Comparison of ENCODE assay signal across 26 cellular contexts in genomic region chr13:80528733-80529132, GRCh38.
DNase-seq lines count a peak whose midpoint lies in the region; ATAC-seq, FAIRE-seq and TF ChIP-seq lines count a peak whose summit lies in the region.
"Had no signal": no experiment of that assay in that cellular context is flagged by ENCODE, and none has a peak within 500 bp of the region (broad histone marks: within the 10 kb centered on the region; RNA-seq: fewer than 3 reads in every experiment).

No MANE protein-coding gene starts in this region.

- intact Hi-C loops in IMR-90 (cut with micrococcal nuclease) (no loop called here), K562 (cut with micrococcal nuclease) (no loop called here)

- H3K14ac ChIP-seq in IMR-90 (replicated peaks; ENCODE audit: low read depth, low read length) = no peak overlapping the region

- no peak overlapping the region for H4K5ac ChIP-seq in IMR-90 (ENCODE audit: low read depth, low read length)

- H3K4me1 ChIP-seq in IMR-90 (ENCODE audit: control insufficient read depth, insufficient read depth, low read length) (no peaks in the 10 kb centered on the region), K562 (replicated peaks in 1 of 2; ENCODE audit: control insufficient read depth in 2 of 2, insufficient read depth in 2 of 2, low read length in 2 of 2) (no peaks in the 10 kb centered on the region)
- H3K4me1 ChIP-seq: BLaER1 had no signal

- no peak for TF ChIP-seq CTCF in IMR-90 (conservative IDR thresholded peaks at IDR 0.05; ENCODE audit: low read depth, low read length)
- no peak for TF ChIP-seq CTCF in K562 (IDR thresholded peaks at IDR 0.05 in 2 of 3, conservative IDR thresholded peaks at IDR 0.05 in 1 of 3; ENCODE audit: insufficient read depth in 2 of 3, low read depth in 1 of 3, low read length in 3 of 3)

- POLR2A ChIA-PET in IMR-90 (lab: Charles Lee; ENCODE audit: unreplicated experiment) (no interaction called here), K562 (lab: Yijun Ruan, JAX) (no interaction called here)

- H3K27ac ChIP-seq in IMR-90 (ENCODE audit: insufficient read depth, low read length) = no peak overlapping the region
- no peak overlapping the region for H3K27ac ChIP-seq in K562 (ENCODE audit: extremely low read depth, low read depth, low read length)
- H3K27ac ChIP-seq: BLaER1 had no signal

- H4K20me1 ChIP-seq in IMR-90 (ENCODE audit: insufficient read depth, low read length) (no peaks in the 10 kb centered on the region), K562 (replicated peaks; ENCODE audit: control insufficient read depth, insufficient read depth, low read length) (no peaks in the 10 kb centered on the region)
- H4K20me1 ChIP-seq: BLaER1 had no signal

- in situ Hi-C loops in IMR-90 (cut with MboI; ENCODE audit: low sequenced_read_pairs) = no loop called here
- in situ Hi-C loops in K562 (cut with MboI) = no loop called here

- H3K9ac ChIP-seq in IMR-90 (ENCODE audit: low read depth, low read length) = no peak overlapping the region
- H3K9ac ChIP-seq in K562 (ENCODE audit: insufficient read depth in 1 of 2, low read depth in 2 of 2, low read length in 2 of 2) = no peak overlapping the region
- H3K9ac ChIP-seq: BLaER1 had no signal

- no peak overlapping the region for H3K18ac ChIP-seq in IMR-90 (ENCODE audit: low read depth, low read length)

- no peak overlapping the region for H2BK20ac ChIP-seq in IMR-90 (ENCODE audit: low read depth, low read length)

- H3K4me3 ChIP-seq in IMR-90 (ENCODE audit: insufficient read depth, low read depth, low read length) (no peak overlapping the region), K562 (no peak overlapping the region)
- H3K4me3 ChIP-seq: BLaER1, GM12878 had no signal

- no peak overlapping the region for H2BK15ac ChIP-seq in IMR-90 (ENCODE audit: low read depth, low read length)

- no peak overlapping the region for H3K4me2 ChIP-seq in IMR-90 (ENCODE audit: low read depth, low read length)
- H3K4me2 ChIP-seq in K562 (ENCODE audit: insufficient read depth, low read length) = no peak overlapping the region
- H3K4me2 ChIP-seq: BLaER1 had no signal

- dilution Hi-C loops in IMR-90 (cut with HindIII; ENCODE audit: low sequenced_read_pairs, unreplicated experiment) = no loop called here

- no peak overlapping the region for H3K4ac ChIP-seq in IMR-90 (ENCODE audit: low read depth, low read length)

- H3K36me3 ChIP-seq in IMR-90 (ENCODE audit: control insufficient read depth, insufficient read depth, low read length) = no peaks in the 10 kb centered on the region
- H3K36me3 ChIP-seq in K562 (ENCODE audit: control insufficient read depth, insufficient read depth, low read length) = no peaks in the 10 kb centered on the region
- H3K36me3 ChIP-seq: BE2C, BLaER1 had no signal

- CTCF ChIA-PET in IMR-90 (lab: Yijun Ruan, JAX) (no interaction called here), K562 (lab: Yijun Ruan, JAX; ENCODE audit: low intra/inter-chr PET ratio) (no interaction called here)

- ATAC-seq in IMR-90 (ENCODE audit: low read depth) = no peak
- ATAC-seq in K562 = no peak
- ATAC-seq: GM12878 had no signal

- WGBS in IMR-90 (ENCODE audit: extremely low coverage in 2 of 2, insufficient read length in 1 of 2), 2 experiments = no CpG with 5 or more reads among the region's 3 CpGs
- under 1% methylated on average over 3 of the region's 3 CpGs for WGBS in K562 (ENCODE audit: insufficient coverage, low coverage, missing lambda C conversion rate)

- no peak overlapping the region for H3K56ac ChIP-seq in IMR-90 (ENCODE audit: extremely low read depth, insufficient read depth, low read length)

- no peak for TF ChIP-seq POLR2A in IMR-90 (IDR thresholded peaks at IDR 0.05; ENCODE audit: low read depth, low read length)
- no peak for TF ChIP-seq POLR2A in K562 (conservative IDR thresholded peaks at IDR 0.05)

- no peak overlapping the region for H2AK5ac ChIP-seq in IMR-90 (ENCODE audit: low read depth, low read length)

- no peak overlapping the region for H4K8ac ChIP-seq in IMR-90 (ENCODE audit: low read depth in 2 of 2, low read length in 2 of 2)

- H3K27me3 ChIP-seq in IMR-90 (ENCODE audit: control insufficient read depth, insufficient read depth, low read length) = no peaks in the 10 kb centered on the region
- H3K27me3 ChIP-seq in K562 (ENCODE audit: control insufficient read depth in 2 of 2, insufficient read depth in 2 of 2, low read length in 2 of 2) = no peaks in the 10 kb centered on the region
- H3K27me3 ChIP-seq: BE2C, BLaER1 had no signal

- DNase-seq in IMR-90 (no peak), K562 (ENCODE audit: extremely low read depth in 1 of 4, low spot score in 3 of 4) (peak in 3 of 4 experiments; percentile 2 to 16 (median 15)), iris pigment epithelial cell (ENCODE audit: low read depth) (peak; percentile 17), NCI-H2081 treated with DMSO at 0.1 percent for 48 hours (lab: John Stamatoyannopoulos, UW) (no peak), SIG-M5 treated with dmso at 0.1 percent for 504 hours (lab: John Stamatoyannopoulos, UW; ENCODE audit: unreplicated experiment) (no peak), NOMO-1 treated with dmso at 0.1 percent for 144 hours (lab: John Stamatoyannopoulos, UW; ENCODE audit: unreplicated experiment) (no peak)
- DNase-seq: 8988T; ACHN; BE2C; C1 segment of cervical spinal cord; CD4-positive, alpha-beta memory T cell; CD4-positive, CD25-positive, alpha-beta regulatory T cell; CD8-positive, alpha-beta memory T cell; COR-L47; DMS 273 treated with DMSO at 0.1 percent for 48 hours; DMS153; DMS53; DMS79; DND-41; EL; GDM1 had no signal

- H3K9me3 ChIP-seq in IMR-90 (ENCODE audit: control insufficient read depth, insufficient read depth, low read length) = no peaks in the 10 kb centered on the region
- H3K9me3 ChIP-seq in K562 (replicated peaks; ENCODE audit: control insufficient read depth, insufficient read depth, low read depth, low read length) = peaks cover 4% of the 10 kb centered on the region
- H3K9me3 ChIP-seq: BE2C had no signal

- no peak overlapping the region for H3K23ac ChIP-seq in IMR-90 (ENCODE audit: low read depth, low read length)

- H3K9me1 ChIP-seq in IMR-90 (ENCODE audit: insufficient read depth, low read length) (no peaks in the 10 kb centered on the region), K562 (ENCODE audit: control insufficient read depth, insufficient read depth, low read length) (no peaks in the 10 kb centered on the region)

- H2BK5ac ChIP-seq in IMR-90 (ENCODE audit: low read depth, low read length, poor library complexity, severe bottlenecking) = no peak overlapping the region

- TF ChIP-seq RAD21 in IMR-90 (IDR thresholded peaks at IDR 0.05; ENCODE audit: low read length) = no peak
- no peak for TF ChIP-seq RAD21 in K562 (CRISPR knock-in tag; conservative IDR thresholded peaks at IDR 0.05 in 1 of 2, IDR thresholded peaks at IDR 0.05 in 1 of 2)

- H3K79me1 ChIP-seq in IMR-90 (ENCODE audit: low read depth in 1 of 2, low read length in 2 of 2) = no peaks in the 10 kb centered on the region

- FAIRE-seq in K562 (lab: Jason Lieb, UNC) = no peak
- FAIRE-seq: A204.1, GM12878, GM12892, GM18507 had no signal

- no peak overlapping the region for H4K91ac ChIP-seq in IMR-90 (ENCODE audit: insufficient read depth, low read depth, low read length)

- BruUV-seq in IMR-90 (replicated peaks; lab: Mats Ljungman, UMichigan) (no TSS peak), K562 (replicated peaks; lab: Mats Ljungman, UMichigan) (no TSS peak)

- H3K79me2 ChIP-seq in K562 (ENCODE audit: control insufficient read depth, insufficient read depth, low read length) = no peaks in the 10 kb centered on the region

- no peak overlapping the region for H2AK9ac ChIP-seq in IMR-90 (replicated peaks; ENCODE audit: low read depth, low read length, poor library complexity)

- no peak overlapping the region for H2BK120ac ChIP-seq in IMR-90 (ENCODE audit: low read depth, low read length)

- no peak overlapping the region for H2AFZ ChIP-seq in IMR-90 (replicated peaks; ENCODE audit: low read length, poor library complexity)
- H2AFZ ChIP-seq in K562 (ENCODE audit: low read depth, low read length) = no peak overlapping the region

- TF ChIP-seq EP300 in K562 (IDR thresholded peaks at IDR 0.05; ENCODE audit: low read length) = no peak

TF ChIP-seq in IMR-90, 13 proteins besides CTCF, POLR2A, EP300 and RAD21:
- no peak for TF ChIP-seq CHD1 (IDR thresholded peaks at IDR 0.05; ENCODE audit: low read depth, low read length)
- peak; percentile 40; the same call in 1 of the 2 replicates for TF ChIP-seq CEBPB (IDR thresholded peaks at IDR 0.05; ENCODE audit: low read depth, low read length)
- no peak for TF ChIP-seq MAZ (IDR thresholded peaks at IDR 0.05; ENCODE audit: borderline replicate concordance, low read depth, low read length)

TF ChIP-seq in K562, 482 proteins besides CTCF, POLR2A, EP300 and RAD21 (continues in another document):
- TF ChIP-seq CEBPG (CRISPR knock-in tag; IDR thresholded peaks at IDR 0.05) = no peak
- TF ChIP-seq CEBPG (tag; conservative IDR thresholded peaks at IDR 0.05 in 1 of 2, IDR thresholded peaks at IDR 0.05 in 1 of 2) = peak in 1 of 2 experiments; percentile 59; a peak in 1 of 4 replicates
- no peak for TF ChIP-seq POLR3G (IDR thresholded peaks at IDR 0.05; ENCODE audit: extremely low read depth, insufficient read length, insufficient replicate concordance)
- peak; percentile 86 for TF ChIP-seq ATF3 (IDR thresholded peaks at IDR 0.05)
- no peak for TF ChIP-seq ATF3 (CRISPR knock-in tag; conservative IDR thresholded peaks at IDR 0.05)
- TF ChIP-seq KLF16 (IDR thresholded peaks at IDR 0.05) = no peak
- TF ChIP-seq PHF20 (IDR thresholded peaks at IDR 0.05; ENCODE audit: partially characterized antibody) = no peak
- TF ChIP-seq CREB1 (IDR thresholded peaks at IDR 0.05) = no peak
- TF ChIP-seq CREB1 (CRISPR knock-in tag; IDR thresholded peaks at IDR 0.05) = no peak
- TF ChIP-seq SREBF2 (CRISPR knock-in tag; IDR thresholded peaks at IDR 0.05) = no peak
- peak; percentile 73 for TF ChIP-seq CEBPB (tag; IDR thresholded peaks at IDR 0.05)
- no peak for TF ChIP-seq MCM7 (IDR thresholded peaks at IDR 0.05)
- no peak for TF ChIP-seq ESRRA (IDR thresholded peaks at IDR 0.05; ENCODE audit: borderline replicate concordance, low read depth)

Comparison
In these comparisons a context has a peak if more than half of its experiments do, and no peak if none do; other contexts are left out.
1. DNase-seq: peak in K562 (3 of 4) and iris pigment epithelial cell (single experiment); none in IMR-90 (single experiment), NCI-H2081 treated with DMSO at 0.1 percent for 48 hours (single experiment), SIG-M5 treated with dmso at 0.1 percent for 504 hours (single experiment) and NOMO-1 treated with dmso at 0.1 percent for 144 hours (single experiment).